In the genomic region with DNA sequence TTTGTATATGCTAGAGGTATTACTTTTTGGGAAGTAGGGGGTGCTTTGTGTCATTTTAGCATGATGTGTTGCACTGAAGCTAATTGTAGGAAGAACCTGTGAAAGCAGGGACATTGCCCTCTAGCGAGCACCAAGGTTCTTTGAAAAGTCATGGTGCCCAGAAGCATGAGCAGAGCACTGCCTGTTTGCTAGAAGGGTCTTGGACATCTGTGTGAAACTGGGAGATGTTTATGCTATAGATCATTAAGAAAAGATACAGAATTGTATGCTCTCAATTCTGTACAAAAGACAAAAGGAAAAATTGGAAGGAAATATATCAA, we compare ENCODE assay signal across 11 cellular contexts. TPM values are rescaled to one million over a fixed set of nuclear protein-coding genes. Genes with fewer than 3 reads are reported as not detected.
DNase-seq lines count a peak whose midpoint lies in the region; ATAC-seq, FAIRE-seq and TF ChIP-seq lines count a peak whose summit lies in the region.
"Had no signal": no experiment of that assay in that cellular context is flagged by ENCODE, and none has a peak within 500 bp of the region (broad histone marks: within the 10 kb centered on the region; RNA-seq: fewer than 3 reads in every experiment).

No MANE protein-coding gene starts in this region.

- in situ Hi-C loops in GM12878 (cut with MboI) = no loop called here

- H3K27me3 ChIP-seq in A673 (replicated peaks; ENCODE audit: insufficient read depth, low read depth, low read length, poor library complexity) (peaks cover 36% of the 10 kb centered on the region), GM12878 (replicated peaks in 1 of 2; ENCODE audit: control insufficient read depth in 2 of 2, insufficient read depth in 2 of 2, low read length in 1 of 2) (peaks cover 0 to 2% of the 10 kb centered on the region in 2 experiments; a peak in 3 of 4 replicates)
- H3K27me3 ChIP-seq: neutrophil had no signal

- H3K27ac ChIP-seq in A673 (ENCODE audit: low read depth, low read length, poor library complexity, severe bottlenecking) (no peak overlapping the region), GM12878 (ENCODE audit: control insufficient read depth, insufficient read depth) (no peak overlapping the region)
- H3K27ac ChIP-seq: neutrophil had no signal

- no peaks in the 10 kb centered on the region for H3K79me2 ChIP-seq in GM12878 (ENCODE audit: control insufficient read depth, insufficient read depth, low read length)

- WGBS in GM12878 (ENCODE audit: insufficient coverage, insufficient replicate concordance, low lambda C conversion rate, missing lambda C conversion rate) = 39% methylated on average over 1 of the region's 1 CpG

- no peak overlapping the region for H3K4me3 ChIP-seq in A673 (ENCODE audit: low read depth, low read length, poor library complexity, severe bottlenecking)
- H3K4me3 ChIP-seq in GM12878 = no peak overlapping the region

- H3K4me1 ChIP-seq in A673 (ENCODE audit: insufficient read depth, low read length, poor library complexity, severe bottlenecking) = no peaks in the 10 kb centered on the region
- H3K4me1 ChIP-seq in GM12878 (ENCODE audit: control insufficient read depth, insufficient read depth, low read length) = peaks cover 3% of the 10 kb centered on the region

- BruUV-seq in A673 (replicated peaks; lab: Mats Ljungman, UMichigan) = no TSS peak
- no TSS peak for BruUV-seq in GM12878 (replicated peaks; lab: Mats Ljungman, UMichigan)

- no peak overlapping the region for H3K9ac ChIP-seq in GM12878 (ENCODE audit: control insufficient read depth, insufficient read depth, low read length)

- H3K36me3 ChIP-seq in A673 (ENCODE audit: insufficient read depth, low read length, poor library complexity, severe bottlenecking) (no peaks in the 10 kb centered on the region), GM12878 (ENCODE audit: control insufficient read depth in 2 of 2, insufficient read depth in 2 of 2, low read length in 1 of 2) (no peaks in the 10 kb centered on the region)
- H3K36me3 ChIP-seq: neutrophil had no signal

- no peak overlapping the region for H2AFZ ChIP-seq in GM12878 (ENCODE audit: control insufficient read depth, low read depth, low read length)

- H3K9me3 ChIP-seq in A673 (ENCODE audit: low read depth, low read length, poor library complexity, severe bottlenecking) (no peaks in the 10 kb centered on the region), GM12878 (replicated peaks; ENCODE audit: control insufficient read depth, insufficient read depth, low read length) (no peaks in the 10 kb centered on the region; the same call in 2 of the 3 replicates)
- H3K9me3 ChIP-seq: neutrophil had no signal

- TF ChIP-seq POLR2A in GM12878 (IDR thresholded peaks at IDR 0.05; ENCODE audit: low read depth, low read length) = no peak

- CTCF ChIA-PET in A673 (lab: Charles Lee) = no interaction called here
- CTCF ChIA-PET in GM12878 (lab: Yijun Ruan, JAX) = interaction anchor here (0.7 to 6.2 kb wide), 30 partner anchors 10 to 464 kb away, joined by 3 to 118 read pairs (median 5); a partner anchor contains a TSS

- SMC1A ChIA-PET in GM12878 (lab: Charles Lee; ENCODE audit: uncharacterized antibody, unreplicated experiment) = interaction anchor here (0.5 to 6.5 kb wide), 15 partner anchors 9 to 597 kb away, joined by 3 to 42 read pairs (median 6); a partner anchor contains a TSS

- DNase-seq in A673 (ENCODE audit: low spot score) (no peak), GM12878 (ENCODE audit: low read depth, low spot score) (peak; percentile 16), mesenteric fat pad (ENCODE audit: low spot score) (no peak), COLO668 (lab: John Stamatoyannopoulos, UW; ENCODE audit: unreplicated experiment) (no peak), middle frontal gyrus (ENCODE audit: extremely low spot score, low spot score) (no peak), DMS79 treated with DMSO at 0.1 percent for 48 hours (lab: John Stamatoyannopoulos, UW) (no peak)
- DNase-seq: NK-92 treated with Interleukin-12 subunit alpha and Interleukin-12 subunit beta, amount 100 ng/mL, for 24 hours had no signal

- H4K20me1 ChIP-seq in GM12878 (ENCODE audit: control insufficient read depth, insufficient read depth) = no peaks in the 10 kb centered on the region

- intact Hi-C loops in A673 (cut with micrococcal nuclease; ENCODE audit: unreplicated experiment) = no loop called here
- intact Hi-C loops in GM12878 (cut with micrococcal nuclease; ENCODE audit: unreplicated experiment) = loop anchor here (1.0 to 5.0 kb wide), 4 partner anchors 74 to 376 kb away; a partner anchor contains a TSS

- no peak for FAIRE-seq in GM12878 (lab: Jason Lieb, UNC)
- FAIRE-seq: endometrium had no signal

- ATAC-seq in GM18858 (IDR thresholded peaks at IDR 0.05; ENCODE audit: unreplicated experiment) (peak; percentile 23), HG02938 (IDR thresholded peaks at IDR 0.05; ENCODE audit: unreplicated experiment) (peak; percentile 27), GM12878 (peak; percentile 82)

- TF ChIP-seq CTCF in A673 (conservative IDR thresholded peaks at IDR 0.05; ENCODE audit: low read depth, low read length) (0 out of 2 replicates have a peak, but pooled peaks have one; percentile 9), GM12878 (IDR thresholded peaks at IDR 0.05 in 2 of 3, conservative IDR thresholded peaks at IDR 0.05 in 1 of 3; ENCODE audit: control insufficient read depth in 2 of 3, extremely low read depth in 1 of 3, insufficient read depth in 1 of 3, low read depth in 3 of 3, low read length in 3 of 3) (peak; percentile 44 to 52 (median 51); a peak in 5 of 6 replicates)

- TF ChIP-seq EP300 in GM12878 (IDR thresholded peaks at IDR 0.05; ENCODE audit: borderline replicate concordance in 1 of 2, control insufficient read depth in 1 of 2, low read depth in 2 of 2, low read length in 2 of 2) = no peak

- POLR2A ChIA-PET in A673 (lab: Charles Lee; ENCODE audit: low non-redundant PET) (interaction anchor here (0.6 kb wide), 1 partner anchor 497 kb away, joined by 5 read pairs; no protein-coding TSS in a partner anchor), GM12878 (lab: Charles Lee) (interaction anchor here (0.5 to 1.3 kb wide), 2 partner anchors 34 to 290 kb away, joined by 3 to 4 read pairs; no protein-coding TSS in a partner anchor)

- peak; percentile 57 for TF ChIP-seq RAD21 in GM12878 (IDR thresholded peaks at IDR 0.05; ENCODE audit: insufficient read depth, low read depth, low read length)

- H3K4me2 ChIP-seq in GM12878 (ENCODE audit: control insufficient read depth, insufficient read depth) = no peak overlapping the region

- RAD21 ChIA-PET in GM12878 (lab: Charles Lee; ENCODE audit: unreplicated experiment) = interaction anchor here (0.7 to 2.6 kb wide), 9 partner anchors 8 to 322 kb away, joined by 3 to 17 read pairs (median 4); a partner anchor contains a TSS

TF ChIP-seq in GM12878, 131 proteins besides CTCF, POLR2A, EP300 and RAD21:
- TF ChIP-seq SMC3 (IDR thresholded peaks at IDR 0.05; ENCODE audit: borderline replicate concordance, low read length) (peak; percentile 50; the same call in 1 of the 2 replicates), TCF3 (IDR thresholded peaks at IDR 0.05; ENCODE audit: borderline replicate concordance, insufficient read depth, low read depth, low read length) (no peak)
TF ChIP-seq in GM12878: peak in this region for 1.

RNA-seq across cellular contexts. Expression of a gene that starts 14.7 kb away (rescaled TPM):
- total RNA-seq in A673 (2021) = 0.52 and 1.2 TPM in 2 replicates
- total RNA-seq in GM12878 (2013; cell fraction: nucleolus; rRNA removed) = 0.25 and 0.49 TPM in 2 replicates
- 0.16 and 0.17 TPM in 2 replicates for total RNA-seq in GM12878 (2014; rRNA removed)
- 0.32 and 0.54 TPM in 2 replicates for total RNA-seq in GM12878 (2014; rRNA removed; fragmentation: Illumina TruSeq; extraction: Trizol)
- total RNA-seq in GM12878 (2021) = 0.10 and 0.51 TPM in 2 replicates
- polyA plus RNA-seq in GM12878 (2011; ENCODE audit: low read depth) = not detected
- 2.8 and 3.7 TPM in 2 replicates for polyA plus RNA-seq in GM12878 (2011; rRNA removed)
- 4.8 and 5.3 TPM in 2 replicates for polyA plus RNA-seq in GM12878 (2011; cell fraction: cytosol; rRNA removed)
- polyA plus RNA-seq in GM12878 (2011; cell fraction: nucleus; rRNA removed) = 5.2 TPM in 2 replicates
- 0.15 and 0.23 TPM in 2 replicates for polyA plus RNA-seq in GM12878 (2012)
- polyA plus RNA-seq in GM12878 (2014; fragmentation: Illumina TruSeq; extraction: Trizol) = 0.82 and 1.1 TPM in 2 replicates
- polyA plus RNA-seq in GM12878 (2014; fragmentation: Nextera tagmentation; extraction: Ambion mirVana) = under 1 TPM in 1 of 2 experiments, not detected in 1; 0.21 TPM
- 0.48 and 0.55 TPM in 2 replicates for polyA plus RNA-seq in GM12878 (2014; rRNA removed)
- polyA plus RNA-seq in GM12878 (2016; fragmentation: Nextera tagmentation; extraction: Ambion mirVana) = under 1 TPM; 0.14 to 0.21 TPM
- 7.7 and 8.0 TPM in 2 replicates for polyA minus RNA-seq in GM12878 (2011; rRNA and poly(A)+ RNA removed)
- polyA minus RNA-seq in GM12878 (2011; cell fraction: cytosol; rRNA and poly(A)+ RNA removed) = 2.0 and 3.2 TPM in 2 replicates
- 5.6 and 9.0 TPM in 2 replicates for polyA minus RNA-seq in GM12878 (2011; cell fraction: nucleus; rRNA and poly(A)+ RNA removed)
- not detected for total RNA-seq in mesenteric fat pad

RNA-seq across cellular contexts. Expression of a gene that starts 29.2 kb away (rescaled TPM):
- 0.28 TPM in 1 of 2 replicates, not detected in the other for total RNA-seq in A673 (2021)
- total RNA-seq in GM12878 (2013; cell fraction: nucleolus; rRNA removed) = not detected in 2 replicates
- total RNA-seq in GM12878 (2014; rRNA removed) = not detected in 2 replicates
- total RNA-seq in GM12878 (2014; rRNA removed; fragmentation: Illumina TruSeq; extraction: Trizol) = not detected in 2 replicates
- total RNA-seq in GM12878 (2021) = 0.21 TPM in 1 of 2 replicates, not detected in the other
- not detected for polyA plus RNA-seq in GM12878 (2011; ENCODE audit: low read depth)
- polyA plus RNA-seq in GM12878 (2011; rRNA removed) = 0.05 and 0.10 TPM in 2 replicates
- polyA plus RNA-seq in GM12878 (2011; cell fraction: cytosol; rRNA removed) = 0.12 and 0.25 TPM in 2 replicates
- polyA plus RNA-seq in GM12878 (2011; cell fraction: nucleus; rRNA removed) = 0.32 and 0.57 TPM in 2 replicates
- not detected in 2 replicates for polyA plus RNA-seq in GM12878 (2012)
- not detected in 2 replicates for polyA plus RNA-seq in GM12878 (2014; fragmentation: Illumina TruSeq; extraction: Trizol)
- polyA plus RNA-seq in GM12878 (2014; fragmentation: Nextera tagmentation; extraction: Ambion mirVana) = not detected
- not detected in 2 replicates for polyA plus RNA-seq in GM12878 (2014; rRNA removed)
- not detected for polyA plus RNA-seq in GM12878 (2016; fragmentation: Nextera tagmentation; extraction: Ambion mirVana)
- 0.15 TPM in 1 of 2 replicates, not detected in the other for polyA minus RNA-seq in GM12878 (2011; rRNA and poly(A)+ RNA removed)
- not detected in 2 replicates for polyA minus RNA-seq in GM12878 (2011; cell fraction: cytosol; rRNA and poly(A)+ RNA removed)
- polyA minus RNA-seq in GM12878 (2011; cell fraction: nucleus; rRNA and poly(A)+ RNA removed) = not detected in 2 replicates
- not detected for total RNA-seq in mesenteric fat pad

Comparison
In these comparisons a context has a peak if more than half of its experiments do, and no peak if none do; other contexts are left out.
1. ATAC-seq: peak in every context shown above with its lines; median percentile 82 in GM12878; 27 in HG02938; 23 in GM18858.